Comparison of ENCODE assay signal across 8 cellular contexts in the genomic region with DNA sequence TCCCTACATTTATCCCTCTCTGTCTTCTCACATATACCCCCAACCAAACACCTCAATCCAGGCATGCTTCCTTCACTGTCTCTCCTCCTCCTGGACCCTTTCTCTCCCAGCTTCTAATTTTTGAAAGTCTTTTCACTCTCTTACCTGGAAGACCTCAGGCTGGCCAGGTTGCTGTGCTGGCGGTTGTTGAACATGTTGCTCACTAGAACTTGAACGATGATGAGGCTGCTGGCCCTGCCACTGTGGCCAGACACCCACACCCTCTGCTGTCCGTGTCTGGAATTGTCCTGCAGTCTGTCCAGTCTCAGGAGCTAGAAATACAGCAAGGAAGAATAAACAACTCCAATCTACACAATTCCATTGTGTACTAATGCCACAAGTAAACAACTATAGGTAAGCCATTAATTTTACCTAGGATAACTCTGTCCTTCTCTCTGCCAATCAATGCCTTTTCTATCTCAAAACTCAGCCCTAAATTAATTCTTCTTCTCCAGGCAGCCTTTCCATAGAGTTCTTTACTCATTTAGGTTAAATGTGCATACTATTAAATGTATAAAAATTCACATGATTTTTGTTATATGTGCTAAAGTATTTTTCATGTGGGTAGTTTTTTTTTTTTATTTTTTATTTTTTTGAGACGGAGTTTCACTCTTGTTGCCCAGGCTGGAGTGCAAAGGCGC. TPM values are rescaled to one million over a fixed set of nuclear protein-coding genes. Genes with fewer than 3 reads are reported as not detected.
DNase-seq lines count a peak whose midpoint lies in the region; ATAC-seq, FAIRE-seq and TF ChIP-seq lines count a peak whose summit lies in the region.

No MANE protein-coding gene starts in this region.

- intact Hi-C loops in heart left ventricle (cut with DNase I): loop anchor here in 5 of 10 donors (5.0 to 10.0 kb wide), 3 partner anchors 258 to 561 kb away; no protein-coding TSS in a partner anchor
- intact Hi-C loops in gastrocnemius medialis (cut with DNase I; ENCODE audit: low total_unique reads): loop anchor here (10.0 kb wide), 1 partner anchor 458 kb away; no protein-coding TSS in a partner anchor

- TF ChIP-seq POLR2A in A549 (IDR thresholded peaks at IDR 0.05; ENCODE audit: low read length) (no peak), heart left ventricle (IDR thresholded peaks at IDR 0.05) (no peak), gastrocnemius medialis (IDR thresholded peaks at IDR 0.05) (no peak)

- POLR2A ChIA-PET in A549 (lab: Yijun Ruan, JAX): interaction anchor here (0.6 to 1.0 kb wide), 2 partner anchors 234 to 252 kb away, joined by 4 read pairs; a partner anchor contains a TSS

- 44% methylated on average over 5 of the region's 5 CpGs for WGBS in A549 (ENCODE audit: missing lambda C conversion rate)
- 48 to 57% (median 51%) methylated on average over 5 of the region's 5 CpGs for WGBS in heart left ventricle, 4 donors

- no peak overlapping the region for H3K4me3 Mint-ChIP-seq in T-helper 2 cell treated with Interferon-gamma antibody and Interleukin-4, amounts not matched to agents 5 μg/mL and 100 μg/mL, for 36 hours

- TF ChIP-seq RAD21 in A549 (conservative IDR thresholded peaks at IDR 0.05 in 1 of 2, IDR thresholded peaks at IDR 0.05 in 1 of 2): peak; percentile 84 to 90

- H3K9me3 ChIP-seq in A549: no peaks in the 10 kb centered on the region
- H3K9me3 ChIP-seq in WERI-Rb-1 (ENCODE audit: severe bottlenecking): no peaks in the 10 kb centered on the region
- no peaks in the 10 kb centered on the region for H3K9me3 ChIP-seq in heart left ventricle
- H3K9me3 ChIP-seq in gastrocnemius medialis: no peaks in the 10 kb centered on the region

- in situ Hi-C loops in gastrocnemius medialis (cut with MboI; ENCODE audit: low sequenced_read_pairs in 4 of 4): loop anchor here in 1 of 4 donors (10.0 kb wide), 1 partner anchor 58 kb away; no protein-coding TSS in a partner anchor

- H3K4me1 ChIP-seq in A549 (no peaks in the 10 kb centered on the region), heart left ventricle (peaks cover 0 to 11% (median 1%) of the 10 kb centered on the region in 12 donors), gastrocnemius medialis (peaks cover 0 to 3% of the 10 kb centered on the region in 2 donors)

- peaks cover 1% of the 10 kb centered on the region for H3K4me1 Mint-ChIP-seq in T-helper 2 cell treated with Interferon-gamma antibody and Interleukin-4, amounts not matched to agents 5 μg/mL and 100 μg/mL, for 36 hours (ENCODE audit: low read depth)

- TF ChIP-seq CTCF in A549 (IDR thresholded peaks at IDR 0.05): peak; percentile 76
- TF ChIP-seq CTCF in GM06990 (IDR thresholded peaks at IDR 0.05; ENCODE audit: insufficient read depth, low read length, poor library complexity, severe bottlenecking): peak; percentile 63
- TF ChIP-seq CTCF in WERI-Rb-1 (IDR thresholded peaks at IDR 0.05; ENCODE audit: low read depth, low read length): peak; percentile 97
- peak; percentile 31 to 62 (median 52) for TF ChIP-seq CTCF in heart left ventricle (IDR thresholded peaks at IDR 0.05)
- TF ChIP-seq CTCF in gastrocnemius medialis (IDR thresholded peaks at IDR 0.05 in 4 of 5, conservative IDR thresholded peaks at IDR 0.05 in 1 of 5): peak in 3 of 5 experiments; percentile 39 to 47 (median 41)

- no peaks in the 10 kb centered on the region for H3K27me3 Mint-ChIP-seq in T-helper 2 cell treated with Interferon-gamma antibody and Interleukin-4, amounts not matched to agents 5 μg/mL and 100 μg/mL, for 36 hours (ENCODE audit: low read depth)

- peaks cover 25% of the 10 kb centered on the region for H3K36me3 Mint-ChIP-seq in T-helper 2 cell treated with Interferon-gamma antibody and Interleukin-4, amounts not matched to agents 5 μg/mL and 100 μg/mL, for 36 hours (ENCODE audit: low read depth)

- peak; percentile 78 for FAIRE-seq in A549 (lab: Jason Lieb, UNC)

- DNase-seq in A549 (ENCODE audit: low read depth in 1 of 2, low spot score in 1 of 2) (peak; percentile 69 to 75), GM06990 (ENCODE audit: extremely low read depth, insufficient read length) (peak; percentile 9), NCI-H2081 treated with DMSO at 0.1 percent for 48 hours (lab: John Stamatoyannopoulos, UW) (peak; percentile 22), WERI-Rb-1 (peak; percentile 93), heart left ventricle (peak; percentile 28 to 69 (median 54)), gastrocnemius medialis (peak in 1 of 2 donors; percentile 39)
- no peak for DNase-seq in activated effector memory CD4-positive, alpha-beta T cell treated with anti-CD3 and anti-CD28 coated beads, Interleukin-2, amount 50 U/mL, for 16 hours
- DNase-seq in T-helper 2 cell treated with Interferon-gamma antibody and Interleukin-4, amounts not matched to agents 5 μg/mL and 100 μg/mL, for 36 hours (ENCODE audit: low spot score): no peak

- no peak overlapping the region for H3K4me3 ChIP-seq in A549
- no peak overlapping the region for H3K4me3 ChIP-seq in GM06990 (replicated peaks; ENCODE audit: low read depth, low read length)
- no peak overlapping the region for H3K4me3 ChIP-seq in WERI-Rb-1 (ENCODE audit: low read depth, low read length)
- no peak overlapping the region for H3K4me3 ChIP-seq in heart left ventricle
- no peak overlapping the region for H3K4me3 ChIP-seq in gastrocnemius medialis

- ATAC-seq in A549 (peak; percentile 97 to 98), heart left ventricle (peak; percentile 68 to 86 (median 82)), gastrocnemius medialis (no peak)

- no peak overlapping the region for H3K27ac ChIP-seq in A549
- no peak overlapping the region for H3K27ac ChIP-seq in WERI-Rb-1
- H3K27ac ChIP-seq in heart left ventricle: no peak overlapping the region
- peak overlapping the region in 1 of 4 donors; percentile 14 for H3K27ac ChIP-seq in gastrocnemius medialis

- no peak overlapping the region for H3K27ac Mint-ChIP-seq in T-helper 2 cell treated with Interferon-gamma antibody and Interleukin-4, amounts not matched to agents 5 μg/mL and 100 μg/mL, for 36 hours

- CTCF ChIA-PET in A549 (lab: Yijun Ruan, JAX): interaction anchor here (0.6 to 3.3 kb wide), 66 partner anchors 9 to 328 kb away, joined by 3 to 36 read pairs (median 4); a partner anchor contains a TSS

- TF ChIP-seq EP300 in A549 (IDR thresholded peaks at IDR 0.05): no peak

- no peaks in the 10 kb centered on the region for H3K27me3 ChIP-seq in GM06990 (replicated peaks; ENCODE audit: control insufficient read depth, insufficient read depth, low read length)
- no peaks in the 10 kb centered on the region for H3K27me3 ChIP-seq in WERI-Rb-1 (ENCODE audit: insufficient read depth, low read depth, severe bottlenecking)
- no peaks in the 10 kb centered on the region for H3K27me3 ChIP-seq in heart left ventricle
- no peaks in the 10 kb centered on the region for H3K27me3 ChIP-seq in gastrocnemius medialis

- peaks cover 8% of the 10 kb centered on the region for H3K36me3 ChIP-seq in GM06990 (ENCODE audit: control insufficient read depth, insufficient read depth, low read length)
- peaks cover 67% of the 10 kb centered on the region for H3K36me3 ChIP-seq in WERI-Rb-1
- peaks cover 0 to 86% (median 81%) of the 10 kb centered on the region in 9 donors for H3K36me3 ChIP-seq in heart left ventricle
- H3K36me3 ChIP-seq in gastrocnemius medialis: peaks cover 0 to 74% of the 10 kb centered on the region in 2 donors

- no peaks in the 10 kb centered on the region for H3K9me3 Mint-ChIP-seq in T-helper 2 cell treated with Interferon-gamma antibody and Interleukin-4, amounts not matched to agents 5 μg/mL and 100 μg/mL, for 36 hours

- no peak overlapping the region for H3K4me2 ChIP-seq in A549

TF ChIP-seq in A549, 52 proteins besides CTCF, POLR2A, EP300 and RAD21:
- TF ChIP-seq JUNB (IDR thresholded peaks at IDR 0.05) (no peak), KDM5A (IDR thresholded peaks at IDR 0.05) (no peak), KDM1A (IDR thresholded peaks at IDR 0.05; ENCODE audit: low read depth) (no peak), SMC3 (IDR thresholded peaks at IDR 0.05) (peak; percentile 87), BHLHE40 (IDR thresholded peaks at IDR 0.05; ENCODE audit: low read depth, low read length) (no peak), HOXB13 (CRISPR knock-in tag; IDR thresholded peaks at IDR 0.05; ENCODE audit: low read depth) (no peak)
- TF ChIP-seq, protein P1, sequence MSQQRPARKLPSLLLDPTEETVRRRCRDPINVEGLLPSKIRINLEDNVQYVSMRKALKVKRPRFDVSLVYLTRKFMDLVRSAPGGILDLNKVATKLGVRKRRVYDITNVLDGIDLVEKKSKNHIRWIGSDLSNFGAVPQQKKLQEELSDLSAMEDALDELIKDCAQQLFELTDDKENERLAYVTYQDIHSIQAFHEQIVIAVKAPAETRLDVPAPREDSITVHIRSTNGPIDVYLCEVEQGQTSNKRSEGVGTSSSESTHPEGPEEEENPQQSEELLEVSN (IDR thresholded peaks at IDR 0.05; ENCODE audit: borderline replicate concordance, low read depth): no peak

RNA-seq across cellular contexts. Expression of a gene that starts 5.1 kb away (rescaled TPM):
- polyA plus RNA-seq in A549 (2011; rRNA removed) (5.0 and 6.7 TPM in 2 replicates), A549 (2017; fragmentation: RNase III; extraction: RNeasy Plus Mini Kit Qiagen cat#74134 plus additional on column Dnase treatment) (2.4 to 2.5 TPM (median 2.4 TPM) in 3 replicates), heart left ventricle (1 to 10 TPM; 2.1 to 2.4 TPM)
- polyA plus RNA-seq in A549 (2012; cell fraction: cytosol; rRNA removed): 1.6 and 1.8 TPM in 2 replicates
- 7.3 and 13.3 TPM in 2 replicates for polyA plus RNA-seq in A549 (2012; cell fraction: nucleus; rRNA removed)
- 0.95 and 1.8 TPM in 2 replicates for polyA minus RNA-seq in A549 (2011; rRNA and poly(A)+ RNA removed)
- total RNA-seq in heart left ventricle (10 to 100 TPM in 2 of 9 donors, 1 to 10 TPM in 7; 2.1 to 17.9 (median 6.1) TPM), gastrocnemius medialis (10 to 100 TPM in 3 of 4 donors, 1 to 10 TPM in 1; 8.4 to 20.2 (median 17.7) TPM)

RNA-seq across cellular contexts. Expression of a gene that starts 47.6 kb away (rescaled TPM):
- polyA plus RNA-seq in A549 (2011; rRNA removed) (29.6 and 33.9 TPM in 2 replicates), A549 (2017; fragmentation: RNase III; extraction: RNeasy Plus Mini Kit Qiagen cat#74134 plus additional on column Dnase treatment) (9.4 to 11.5 TPM (median 10.7 TPM) in 3 replicates), heart left ventricle (10 to 100 TPM in 1 of 2 donors, 1 to 10 TPM in 1; 3.9 to 10.2 TPM)
- polyA plus RNA-seq in A549 (2012; cell fraction: cytosol; rRNA removed): 3.9 TPM in 2 replicates
- polyA plus RNA-seq in A549 (2012; cell fraction: nucleus; rRNA removed): 1.3 and 1.4 TPM in 2 replicates
- polyA minus RNA-seq in A549 (2011; rRNA and poly(A)+ RNA removed): 8.7 and 12.0 TPM in 2 replicates
- total RNA-seq in heart left ventricle (100 to 1,000 TPM in 2 of 9 donors, 10 to 100 TPM in 5, 1 to 10 TPM in 2; 5.8 to 306 (median 16.9) TPM), gastrocnemius medialis (10 to 100 TPM in 3 of 4 donors, 1 to 10 TPM in 1; 5.8 to 11.7 (median 10.6) TPM)

Comparison
In these comparisons a context has a peak if more than half of its experiments do, and no peak if none do; other contexts are left out.
1. ATAC-seq: peak in A549 (2 of 2) and heart left ventricle (4 of 4); none in gastrocnemius medialis (0 of 2).
2. DNase-seq: peak in A549 (2 of 2), GM06990 (single experiment), NCI-H2081 treated with DMSO at 0.1 percent for 48 hours (single experiment), WERI-Rb-1 (single experiment) and heart left ventricle (5 of 5); none in activated effector memory CD4-positive, alpha-beta T cell treated with anti-CD3 and anti-CD28 coated beads, Interleukin-2, amount 50 U/mL, for 16 hours (single experiment) and T-helper 2 cell treated with Interferon-gamma antibody and Interleukin-4, amounts not matched to agents 5 μg/mL and 100 μg/mL, for 36 hours (single experiment).
3. CTCF ChIP-seq: peak in every context shown above with its lines; median percentile 97 in WERI-Rb-1; 76 in A549; 63 in GM06990; 52 in heart left ventricle; 41 in gastrocnemius medialis.